1 cellular context compared by ENCODE assay signal in the genomic region with DNA sequence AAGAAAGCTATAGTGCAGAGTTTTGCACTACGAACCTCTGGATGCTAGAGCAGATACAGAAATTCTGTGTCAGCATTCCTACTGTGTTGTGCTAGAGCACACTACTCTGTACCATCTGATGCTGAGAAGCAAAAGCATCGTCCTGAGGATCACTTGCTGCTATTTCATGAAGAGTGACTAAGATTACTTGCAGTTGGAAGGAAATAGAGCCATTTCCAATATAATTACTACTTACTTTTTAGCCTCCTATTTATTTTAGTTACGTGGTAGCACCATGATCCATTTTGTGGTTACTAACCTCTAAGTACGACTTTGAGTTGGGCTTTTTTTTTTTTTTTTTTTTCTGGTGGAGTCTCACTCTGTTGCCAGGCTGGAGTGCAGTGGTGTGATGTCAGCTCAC.
TF ChIP-seq lines count a peak whose summit lies in the region.

No MANE protein-coding gene starts in this region.

TF ChIP-seq in IMR-90, 13 proteins besides CTCF, POLR2A, EP300 and RAD21 (continued from another document):
- TF ChIP-seq, protein P1, sequence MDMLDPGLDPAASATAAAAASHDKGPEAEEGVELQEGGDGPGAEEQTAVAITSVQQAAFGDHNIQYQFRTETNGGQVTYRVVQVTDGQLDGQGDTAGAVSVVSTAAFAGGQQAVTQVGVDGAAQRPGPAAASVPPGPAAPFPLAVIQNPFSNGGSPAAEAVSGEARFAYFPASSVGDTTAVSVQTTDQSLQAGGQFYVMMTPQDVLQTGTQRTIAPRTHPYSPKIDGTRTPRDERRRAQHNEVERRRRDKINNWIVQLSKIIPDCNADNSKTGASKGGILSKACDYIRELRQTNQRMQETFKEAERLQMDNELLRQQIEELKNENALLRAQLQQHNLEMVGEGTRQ (IDR thresholded peaks at IDR 0.05; ENCODE audit: low read depth, low read length): no peak
- no peak for TF ChIP-seq SMC3 (IDR thresholded peaks at IDR 0.05; ENCODE audit: low read depth, low read length)
- peak; percentile 34; the same call in 1 of the 2 replicates for TF ChIP-seq RFX5 (IDR thresholded peaks at IDR 0.05; ENCODE audit: low read depth, low read length)
